Comparison of ENCODE assay signal across 14 cellular contexts in genomic region chr20:21237956-21238355, GRCh38.
A peak's percentile ranks its signal among the peaks of the same experiment; 100 is the strongest.
DNase-seq lines count a peak whose midpoint lies in the region; ATAC-seq and TF ChIP-seq lines count a peak whose summit lies in the region.
"Had no signal": no experiment of that assay in that cellular context is flagged by ENCODE, and none has a peak within 500 bp of the region (broad histone marks: within the 10 kb centered on the region; RNA-seq: fewer than 3 reads in every experiment).

No MANE protein-coding gene starts in this region.

- TF ChIP-seq CTCF in epithelial cell of esophagus (IDR thresholded peaks at IDR 0.05; ENCODE audit: insufficient read depth, low read depth, low read length, missing control alignments), result no peak

- H3K4me3 ChIP-seq in epithelial cell of esophagus (ENCODE audit: low read length), result no peak overlapping the region
- H3K4me3 ChIP-seq: PC-9 had no signal

- intact Hi-C loops in Right ventricle myocardium inferior (cut with DNase I) (loop anchor here (5.0 to 10.0 kb wide), 4 partner anchors 64 to 403 kb away; partner anchors contain the start of gene XRN2), Right ventricle myocardium superior (cut with DNase I) (loop anchor here (5.0 to 10.0 kb wide), 2 partner anchors 334 to 363 kb away; no protein-coding TSS in a partner anchor)

- ATAC-seq in Right ventricle myocardium inferior (peak; percentile 15), Right ventricle myocardium superior (ENCODE audit: poor library complexity) (no peak), GM18517 (IDR thresholded peaks at IDR 0.05; ENCODE audit: unreplicated experiment) (no peak), HG03457 (IDR thresholded peaks at IDR 0.05; ENCODE audit: unreplicated experiment) (no peak)

- DNase-seq in Right ventricle myocardium inferior (ENCODE audit: missing footprints) (no peak), Right ventricle myocardium superior (no peak), RPMI7951 (ENCODE audit: low read depth) (peak; percentile 14), epithelial cell of esophagus (ENCODE audit: low read depth) (peak; percentile 79), medulla oblongata (ENCODE audit: extremely low spot score) (no peak), GOT3 (lab: John Stamatoyannopoulos, UW) (no peak)
- DNase-seq: C1 segment of cervical spinal cord, NCI-H1048, NCI-H2107, NCI-H345, PC-9, SIG-M5 had no signal

Comparison
In these comparisons a context has a peak if more than half of its experiments do, and no peak if none do; other contexts are left out.
1. DNase-seq: peak in RPMI7951 (single experiment) and epithelial cell of esophagus (single experiment); none in Right ventricle myocardium inferior (single experiment), Right ventricle myocardium superior (single experiment), medulla oblongata (single experiment) and GOT3 (single experiment).